ENCODE assay signal across 9 cellular contexts in genomic region chr3:11558002-11558401, GRCh38.
DNase-seq lines count a peak whose midpoint lies in the region; ATAC-seq and TF ChIP-seq lines count a peak whose summit lies in the region.
"Had no signal": no experiment of that assay in that cellular context is flagged by ENCODE, and none has a peak within 500 bp of the region (broad histone marks: within the 10 kb centered on the region; RNA-seq: fewer than 3 reads in every experiment).

No MANE protein-coding gene starts in this region.

- no peak overlapping the region for H3K4me3 Mint-ChIP-seq in progenitor cell of endocrine pancreas (ENCODE audit: low read depth)

- H3K4me1 Mint-ChIP-seq in progenitor cell of endocrine pancreas (ENCODE audit: low read depth): peaks cover 4% of the 10 kb centered on the region

- peak; percentile 69 for ATAC-seq in RWPE2 (ENCODE audit: low read depth)
- ATAC-seq in GM19328 (IDR thresholded peaks at IDR 0.05; ENCODE audit: unreplicated experiment): no peak

- H3K9me3 Mint-ChIP-seq in progenitor cell of endocrine pancreas (ENCODE audit: low read depth): no peaks in the 10 kb centered on the region

- peaks cover 11% of the 10 kb centered on the region for H3K4me1 ChIP-seq in RWPE2 (ENCODE audit: insufficient read depth, poor library complexity, severe bottlenecking)

- H3K27ac ChIP-seq in RWPE2 (ENCODE audit: poor library complexity, severe bottlenecking): peak overlapping the region; percentile 48
- peak overlapping the region; percentile 49 for H3K27ac ChIP-seq in epithelial cell of prostate
- H3K27ac ChIP-seq: HL-60 had no signal

- H3K27ac Mint-ChIP-seq in progenitor cell of endocrine pancreas: peak overlapping the region; percentile 84

- DNase-seq in EL: peak; percentile 74
- peak; percentile 58 for DNase-seq in RWPE2 (ENCODE audit: low spot score)
- DNase-seq in epithelial cell of prostate (ENCODE audit: low read depth, low spot score): peak; percentile 83
- no peak for DNase-seq in progenitor cell of endocrine pancreas (ENCODE audit: low spot score, unreplicated experiment)
- no peak for DNase-seq in NCI-H2081 (lab: John Stamatoyannopoulos, UW)
- DNase-seq in globus pallidus (ENCODE audit: low spot score): no peak
- no peak for DNase-seq in GOT3 (lab: John Stamatoyannopoulos, UW)

- H3K9me3 ChIP-seq in RWPE2 (ENCODE audit: severe bottlenecking): no peaks in the 10 kb centered on the region

- no peak for TF ChIP-seq CTCF in RWPE2 (IDR thresholded peaks at IDR 0.05; ENCODE audit: poor library complexity, severe bottlenecking)
- no peak for TF ChIP-seq CTCF in progenitor cell of endocrine pancreas (IDR thresholded peaks at IDR 0.05; ENCODE audit: unreplicated experiment)

- H3K36me3 Mint-ChIP-seq in progenitor cell of endocrine pancreas (ENCODE audit: insufficient read depth): peaks cover 20% of the 10 kb centered on the region

- no peaks in the 10 kb centered on the region for H3K27me3 Mint-ChIP-seq in progenitor cell of endocrine pancreas

- no peak overlapping the region for H3K4me3 ChIP-seq in RWPE2 (ENCODE audit: severe bottlenecking)

- H3K27me3 ChIP-seq in RWPE2 (ENCODE audit: insufficient read depth, poor library complexity, severe bottlenecking): no peaks in the 10 kb centered on the region

- H3K36me3 ChIP-seq in RWPE2 (ENCODE audit: low read depth): peaks cover 27% of the 10 kb centered on the region

Comparison
In these comparisons a context has a peak if more than half of its experiments do, and no peak if none do; other contexts are left out.
1. DNase-seq: peak in EL (single experiment), RWPE2 (single experiment) and epithelial cell of prostate (single experiment); none in progenitor cell of endocrine pancreas (single experiment), NCI-H2081 (0 of 2), globus pallidus (single experiment) and GOT3 (single experiment).